1 cellular context compared by ENCODE assay signal in genomic region chr20:53950031-53950430, GRCh38.
TF ChIP-seq lines count a peak whose summit lies in the region.

No MANE protein-coding gene starts in this region.

TF ChIP-seq in K562, 482 proteins besides CTCF, POLR2A, EP300 and RAD21 (continued from another document):
- TF ChIP-seq ZBTB5 (IDR thresholded peaks at IDR 0.05) (no peak), KLF6 (CRISPR knock-in tag; IDR thresholded peaks at IDR 0.05; ENCODE audit: borderline replicate concordance) (no peak), U2AF2 (optimal IDR thresholded peaks at IDR 0.05; ENCODE audit: low read depth, low read length) (no peak), CCAR2 (IDR thresholded peaks at IDR 0.05; ENCODE audit: low read depth, low read length) (no peak)
TF ChIP-seq in K562: peak in this region for 2.
